Comparison of ENCODE assay signal across 8 cellular contexts in genomic region chr4:87985097-87985886, GRCh38. TPM values are rescaled to one million over a fixed set of nuclear protein-coding genes. Genes with fewer than 3 reads are reported as not detected.
DNase-seq lines count a peak whose midpoint lies in the region; ATAC-seq, FAIRE-seq and TF ChIP-seq lines count a peak whose summit lies in the region.

No MANE protein-coding gene starts in this region.

- H3K4me1 Mint-ChIP-seq in activated T-cell treated with anti-CD3 and anti-CD28 coated beads, Interleukin-2, amount 50 U/mL, for 24 hours (ENCODE audit: low read depth), result no peaks in the 10 kb centered on the region
- H3K4me1 Mint-ChIP-seq in osteocyte (ENCODE audit: unreplicated experiment), result no peaks in the 10 kb centered on the region

- peak; percentile 86 for TF ChIP-seq CTCF in AG09309 (IDR thresholded peaks at IDR 0.05; ENCODE audit: control insufficient read depth, insufficient read depth, low read depth, low read length, missing control alignments)
- TF ChIP-seq CTCF in osteocyte (IDR thresholded peaks at IDR 0.05), result peak; percentile 72

- H3K4me3 Mint-ChIP-seq in activated T-cell treated with anti-CD3 and anti-CD28 coated beads, Interleukin-2, amount 50 U/mL, for 24 hours, result no peak overlapping the region
- H3K4me3 Mint-ChIP-seq in osteocyte (ENCODE audit: unreplicated experiment), result no peak overlapping the region

- TF ChIP-seq POLR2A in GM12892 (IDR thresholded peaks at IDR 0.05; ENCODE audit: low read depth, low read length), result no peak

- H3K27ac Mint-ChIP-seq in activated T-cell treated with anti-CD3 and anti-CD28 coated beads, Interleukin-2, amount 50 U/mL, for 24 hours, result no peak overlapping the region
- no peak overlapping the region for H3K27ac Mint-ChIP-seq in osteocyte (ENCODE audit: unreplicated experiment)

- FAIRE-seq in GM12892 (lab: Jason Lieb, UNC), result peak; percentile 56

- no peaks in the 10 kb centered on the region for H3K9me3 Mint-ChIP-seq in activated T-cell treated with anti-CD3 and anti-CD28 coated beads, Interleukin-2, amount 50 U/mL, for 24 hours
- no peaks in the 10 kb centered on the region for H3K9me3 Mint-ChIP-seq in osteocyte (ENCODE audit: unreplicated experiment)

- no peak for DNase-seq in AG09309 (ENCODE audit: low read depth)
- DNase-seq in GM12892 (ENCODE audit: insufficient read length), result no peak
- DNase-seq in NCI-H460 (ENCODE audit: extremely low read depth, low read depth), result peak; percentile 75
- DNase-seq in activated T-cell treated with anti-CD3 and anti-CD28 coated beads, Interleukin-2, amount 50 U/mL, for 24 hours, result peak; percentile 38
- peak; percentile 24 for DNase-seq in germinal center (ENCODE audit: low spot score)
- no peak for DNase-seq in osteocyte (ENCODE audit: extremely low spot score, unreplicated experiment)

- ATAC-seq in HG02970 (IDR thresholded peaks at IDR 0.05; ENCODE audit: low FRiP score, unreplicated experiment) (peak; percentile 66), HG02870 (IDR thresholded peaks at IDR 0.05; ENCODE audit: unreplicated experiment) (no peak)

- H3K4me3 ChIP-seq in AG09309 (ENCODE audit: control insufficient read depth, low read depth, low read length), result no peak overlapping the region

- peaks cover 27% of the 10 kb centered on the region for H3K27me3 Mint-ChIP-seq in activated T-cell treated with anti-CD3 and anti-CD28 coated beads, Interleukin-2, amount 50 U/mL, for 24 hours
- H3K27me3 Mint-ChIP-seq in osteocyte (ENCODE audit: unreplicated experiment), result peaks cover 10% of the 10 kb centered on the region

- no peaks in the 10 kb centered on the region for H3K36me3 Mint-ChIP-seq in activated T-cell treated with anti-CD3 and anti-CD28 coated beads, Interleukin-2, amount 50 U/mL, for 24 hours (ENCODE audit: low read depth)
- H3K36me3 Mint-ChIP-seq in osteocyte (ENCODE audit: unreplicated experiment), result no peaks in the 10 kb centered on the region

RNA-seq across cellular contexts. Expression of gene SPP1, which starts 9.8 kb away (rescaled TPM):
- not detected for polyA plus RNA-seq in GM12892 (2012; ENCODE audit: missing spikeins)
- total RNA-seq in NCI-H460 (2014; rRNA removed; shearing (Covaris generic)), result 1,528 and 1,619 TPM in 2 replicates
- polyA plus RNA-seq in NCI-H460 (2014; cell fraction: nucleus; rRNA removed), result 1,782 and 1,822 TPM in 2 replicates
- 5.6 and 6.5 TPM in 2 replicates for total RNA-seq in osteocyte

RNA-seq across cellular contexts. Expression of gene PKD2, which starts 22.1 kb away (rescaled TPM):
- 6.4 TPM for polyA plus RNA-seq in GM12892 (2012; ENCODE audit: missing spikeins)
- total RNA-seq in NCI-H460 (2014; rRNA removed; shearing (Covaris generic)), result 12.7 and 13.5 TPM in 2 replicates
- 30.0 and 31.8 TPM in 2 replicates for polyA plus RNA-seq in NCI-H460 (2014; cell fraction: nucleus; rRNA removed)
- 54.2 and 54.7 TPM in 2 replicates for total RNA-seq in osteocyte

Comparison
In these comparisons a context has a peak if more than half of its experiments do, and no peak if none do; other contexts are left out.
1. DNase-seq: peak in NCI-H460 (single experiment), activated T-cell treated with anti-CD3 and anti-CD28 coated beads, Interleukin-2, amount 50 U/mL, for 24 hours (single experiment) and germinal center (single experiment); none in AG09309 (single experiment), GM12892 (single experiment) and osteocyte (single experiment).
2. RNA of gene SPP1, which starts 9.8 kb away (total RNA-seq): 1,528 to 1,619 TPM in NCI-H460; 5.6 to 6.5 TPM in osteocyte; every median in the first group is over 100 times any median in the second.